In genomic region chr11:18472587-18472986, GRCh38 we compare ENCODE assay signal across 11 cellular contexts. TPM values are rescaled to one million over a fixed set of nuclear protein-coding genes. Genes with fewer than 3 reads are reported as not detected.
"Had no signal": no experiment of that assay in that cellular context is flagged by ENCODE, and none has a peak within 500 bp of the region (broad histone marks: within the 10 kb centered on the region; RNA-seq: fewer than 3 reads in every experiment).

No MANE protein-coding gene starts in this region.

- H3K4me1 Mint-ChIP-seq: GM23338, H9 had no signal

- H3K4me3 Mint-ChIP-seq: GM23338, H9 had no signal

- DNase-seq: H9, HCEC 1CT, IMR-90, KG1 had no signal

- H3K4me3 ChIP-seq: GM23338, K562 had no signal

- FAIRE-seq: H1, H54, HTR-8/SVneo, K562 had no signal

- H3K27ac ChIP-seq: HL-60 had no signal

- ATAC-seq: GM23338, K562 had no signal

- H3K9me3 Mint-ChIP-seq: GM23338, H9 had no signal

- H3K27ac Mint-ChIP-seq: GM23338 had no signal

RNA-seq across cellular contexts. Expression of gene LDHAL6A, which starts 16.9 kb away (rescaled TPM):
- total RNA-seq: H1, H9, HT-29, IMR-90, K562 had no signal
